In the genomic region with DNA sequence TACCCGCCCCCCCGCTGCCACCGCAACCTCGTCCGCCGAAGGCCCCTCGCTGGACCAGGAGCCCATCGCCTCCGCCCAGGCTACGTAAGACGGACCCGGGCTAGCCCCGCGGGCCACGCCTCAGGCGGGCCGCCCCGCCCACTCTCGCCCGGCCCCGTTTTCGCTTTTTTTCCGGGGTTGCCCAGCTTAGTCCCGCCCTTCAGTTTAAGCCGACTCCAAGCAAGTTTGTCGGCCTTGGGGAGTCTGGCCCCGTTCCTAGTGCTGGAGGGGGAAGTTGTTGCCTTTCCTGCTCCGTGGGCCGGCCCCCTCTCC, we compare ENCODE assay signal across 1 cellular context.
TF ChIP-seq lines count a peak whose summit lies in the region.

No MANE protein-coding gene starts in this region.

TF ChIP-seq in SK-N-SH, 30 proteins besides CTCF, POLR2A, EP300 and RAD21 (continued from another document):
- TF ChIP-seq, protein P1, sequence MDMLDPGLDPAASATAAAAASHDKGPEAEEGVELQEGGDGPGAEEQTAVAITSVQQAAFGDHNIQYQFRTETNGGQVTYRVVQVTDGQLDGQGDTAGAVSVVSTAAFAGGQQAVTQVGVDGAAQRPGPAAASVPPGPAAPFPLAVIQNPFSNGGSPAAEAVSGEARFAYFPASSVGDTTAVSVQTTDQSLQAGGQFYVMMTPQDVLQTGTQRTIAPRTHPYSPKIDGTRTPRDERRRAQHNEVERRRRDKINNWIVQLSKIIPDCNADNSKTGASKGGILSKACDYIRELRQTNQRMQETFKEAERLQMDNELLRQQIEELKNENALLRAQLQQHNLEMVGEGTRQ (IDR thresholded peaks at IDR 0.05; ENCODE audit: borderline replicate concordance, low read depth, low read length), result no peak
- TF ChIP-seq ZBTB33 (IDR thresholded peaks at IDR 0.05; ENCODE audit: borderline replicate concordance, low read depth) (no peak), ELF1 (IDR thresholded peaks at IDR 0.05) (peak; percentile 74), PBX3 (IDR thresholded peaks at IDR 0.05) (peak; percentile 13; the same call in 1 of the 2 replicates)
